ENCODE assay signal across 26 cellular contexts in the genomic region with DNA sequence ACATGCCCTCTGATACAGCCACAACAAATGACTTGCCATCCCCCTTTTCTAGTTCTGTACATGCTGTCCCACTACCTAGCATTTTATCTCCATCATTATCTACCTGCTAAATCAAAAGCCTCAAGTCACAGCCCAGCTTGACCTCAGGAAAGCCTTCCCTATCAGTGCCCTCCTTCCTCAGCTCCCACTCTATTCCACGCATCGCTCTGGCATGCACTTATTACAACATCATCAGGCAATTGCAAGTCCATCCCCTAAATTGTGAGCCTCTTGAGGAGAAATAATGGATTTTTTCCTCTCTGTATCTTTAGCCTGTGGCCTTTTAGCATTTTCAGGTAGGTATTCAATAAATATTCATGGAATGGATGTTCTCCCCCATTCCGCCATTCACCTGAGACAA. TPM values are rescaled to one million over a fixed set of nuclear protein-coding genes. Genes with fewer than 3 reads are reported as not detected.
"Had no signal": no experiment of that assay in that cellular context is flagged by ENCODE, and none has a peak within 500 bp of the region (broad histone marks: within the 10 kb centered on the region; RNA-seq: fewer than 3 reads in every experiment).

No MANE protein-coding gene starts in this region.

- H3K4me3 Mint-ChIP-seq: activated T-cell treated with anti-CD3 and anti-CD28 coated beads, Interleukin-2, amount 50 U/mL, for 24 hours; activated T-helper 17 cell treated with anti-CD3 and anti-CD28 coated beads, Interleukin-2, amount 50 U/mL, for 72 hours; memory B cell; natural killer cell treated with Interleukin-12 subunit alpha and Interleukin-12 subunit beta and Interleukin-15 and Interleukin-18, amount 100 ng/mL, for 72 hours had no signal

- H3K4me3 ChIP-seq: ascending aorta, coronary artery, esophagus squamous epithelium, heart right ventricle, ovary, prostate gland, thyroid gland, upper lobe of right lung had no signal

- H3K27me3 Mint-ChIP-seq: activated T-cell treated with anti-CD3 and anti-CD28 coated beads, Interleukin-2, amount 50 U/mL, for 24 hours; activated T-helper 17 cell treated with anti-CD3 and anti-CD28 coated beads, Interleukin-2, amount 50 U/mL, for 72 hours; memory B cell; natural killer cell treated with Interleukin-12 subunit alpha and Interleukin-12 subunit beta and Interleukin-15 and Interleukin-18, amount 100 ng/mL, for 72 hours had no signal

- ATAC-seq: activated naive CD4-positive, alpha-beta T cell treated with anti-CD3 and anti-CD28 coated beads, Interleukin-2, amount 50 U/mL, for 72 hours; activated T-helper 17 cell treated with anti-CD3 and anti-CD28 coated beads, Interleukin-2, amount 50 U/mL, for 72 hours; heart right ventricle; left colon; natural killer cell treated with Interleukin-12 subunit alpha and Interleukin-12 subunit beta and Interleukin-15 and Interleukin-18, amount 100 ng/mL, for 72 hours; upper lobe of right lung had no signal

- H3K36me3 ChIP-seq: ascending aorta, esophagus squamous epithelium, heart right ventricle, ovary, prostate gland, thyroid gland, upper lobe of right lung, WERI-Rb-1 had no signal

- H3K27ac Mint-ChIP-seq: activated naive CD4-positive, alpha-beta T cell treated with anti-CD3 and anti-CD28 coated beads, Interleukin-2, amount 50 U/mL, for 72 hours; activated T-cell treated with anti-CD3 and anti-CD28 coated beads, Interleukin-2, amount 50 U/mL, for 24 hours; activated T-helper 17 cell treated with anti-CD3 and anti-CD28 coated beads, Interleukin-2, amount 50 U/mL, for 72 hours; memory B cell; natural killer cell treated with Interleukin-12 subunit alpha and Interleukin-12 subunit beta and Interleukin-15 and Interleukin-18, amount 100 ng/mL, for 72 hours had no signal

- H3K36me3 Mint-ChIP-seq: natural killer cell treated with Interleukin-12 subunit alpha and Interleukin-12 subunit beta and Interleukin-15 and Interleukin-18, amount 100 ng/mL, for 72 hours had no signal

- H3K27me3 ChIP-seq: ascending aorta, esophagus squamous epithelium, heart right ventricle, ovary, thyroid gland, upper lobe of right lung had no signal

- FAIRE-seq: keratinocyte, TTC549 had no signal

- DNase-seq: activated CD4-positive, alpha-beta T cell treated with anti-CD3 and anti-CD28 coated beads for 1 hour; activated CD4-positive, alpha-beta T cell treated with anti-CD3 and anti-CD28 coated beads, Interleukin-2, amount 50 U/mL, for 1 hour; activated CD8-positive, alpha-beta memory T cell treated with anti-CD3 and anti-CD28 coated beads, Interleukin-2, amount 50 U/mL, for 4 hours; activated T-cell treated with anti-CD3 and anti-CD28 coated beads, Interleukin-2, amount 50 U/mL, for 24 hours; esophagus squamous epithelium; heart right ventricle; left colon; ovary; stimulated activated CD4-positive, alpha-beta T cell treated with anti-CD3 and anti-CD28 coated beads, Interleukin-4, amount 100 ng/mL, for 24 hours; stimulated activated naive CD4-positive, alpha-beta T cell treated with Interleukin-2 at 50 U/mL for 16 hours; substantia nigra; T-helper 1 cell; thyroid gland; upper lobe of right lung; WERI-Rb-1 had no signal

- H3K4me1 Mint-ChIP-seq: activated T-helper 17 cell treated with anti-CD3 and anti-CD28 coated beads, Interleukin-2, amount 50 U/mL, for 72 hours; memory B cell had no signal

- H3K9me3 Mint-ChIP-seq: activated naive CD4-positive, alpha-beta T cell treated with anti-CD3 and anti-CD28 coated beads, Interleukin-2, amount 50 U/mL, for 72 hours; activated T-cell treated with anti-CD3 and anti-CD28 coated beads, Interleukin-2, amount 50 U/mL, for 24 hours; activated T-helper 17 cell treated with anti-CD3 and anti-CD28 coated beads, Interleukin-2, amount 50 U/mL, for 72 hours; natural killer cell treated with Interleukin-12 subunit alpha and Interleukin-12 subunit beta and Interleukin-15 and Interleukin-18, amount 100 ng/mL, for 72 hours had no signal

RNA-seq across cellular contexts. Expression of a gene that starts 5.7 kb away (rescaled TPM):
- total RNA-seq: activated naive CD4-positive, alpha-beta T cell treated with anti-CD3 and anti-CD28 coated beads, Interleukin-2, amount 50 U/mL, for 72 hours; activated T-helper 17 cell treated with anti-CD3 and anti-CD28 coated beads, Interleukin-2, amount 50 U/mL, for 72 hours; ascending aorta; esophagus squamous epithelium; heart right ventricle; left colon; lower leg skin; natural killer cell treated with Interleukin-12 subunit alpha and Interleukin-12 subunit beta and Interleukin-15 and Interleukin-18, amount 100 ng/mL, for 72 hours; ovary; thyroid gland; upper lobe of right lung had no signal
- polyA plus RNA-seq: adipose tissue, heart right ventricle, keratinocyte, ovary had no signal

RNA-seq across cellular contexts. Expression of a gene that starts 46.5 kb away (rescaled TPM):
- total RNA-seq: ascending aorta, heart right ventricle had no signal
